ENCODE assay signal across 8 cellular contexts in genomic region chr22:37844904-37845334, GRCh38. TPM values are rescaled to one million over a fixed set of nuclear protein-coding genes. Genes with fewer than 3 reads are reported as not detected.
DNase-seq lines count a peak whose midpoint lies in the region; ATAC-seq and TF ChIP-seq lines count a peak whose summit lies in the region.

No MANE protein-coding gene starts in this region.

- intact Hi-C loops in psoas muscle (cut with DNase I): no loop called here

- peak overlapping the region; percentile 85 for H3K27ac ChIP-seq in psoas muscle

- 90 to 92% (median 91%) methylated on average over 6 of the region's 6 CpGs for WGBS in psoas muscle, 3 donors

- peaks cover 18% of the 10 kb centered on the region for H3K4me1 ChIP-seq in psoas muscle

- TF ChIP-seq CTCF in epithelial cell of proximal tubule (conservative IDR thresholded peaks at IDR 0.05; ENCODE audit: low read depth, low read length): no peak
- no peak for TF ChIP-seq CTCF in psoas muscle (IDR thresholded peaks at IDR 0.05)

- ATAC-seq in psoas muscle: no peak
- ATAC-seq in GM18861 (IDR thresholded peaks at IDR 0.05; ENCODE audit: unreplicated experiment): no peak
- ATAC-seq in GM21825 (IDR thresholded peaks at IDR 0.05; ENCODE audit: unreplicated experiment): no peak

- DNase-seq in ELR (ENCODE audit: low read depth) (peak; percentile 56), epithelial cell of proximal tubule (ENCODE audit: low read depth) (no peak), psoas muscle (no peak), kidney tubule cell (ENCODE audit: low spot score) (no peak), RPMI8226 (no peak)

- no peaks in the 10 kb centered on the region for H3K9me3 ChIP-seq in psoas muscle

- no peaks in the 10 kb centered on the region for H3K27me3 ChIP-seq in psoas muscle (ENCODE audit: insufficient read depth in 3 of 3, low read length in 2 of 3)

- peaks cover 0 to 7% of the 10 kb centered on the region in 2 donors for H3K36me3 ChIP-seq in psoas muscle (ENCODE audit: insufficient read depth in 1 of 2, low read depth in 1 of 2)

- 0 out of 2 replicates have a peak, but pooled peaks have one; percentile 12 for TF ChIP-seq POLR2A in Raji (IDR thresholded peaks at IDR 0.05; ENCODE audit: insufficient read depth, low read depth, low read length)

- peak overlapping the region; percentile 80 for H3K4me3 ChIP-seq in epithelial cell of proximal tubule (ENCODE audit: low read depth, low read length)
- peak overlapping the region; percentile 77 for H3K4me3 ChIP-seq in psoas muscle

RNA-seq across cellular contexts. Expression of gene ANKRD54, which starts 0.8 kb away (rescaled TPM):
- total RNA-seq in epithelial cell of proximal tubule (38.6 and 41.9 TPM in 2 replicates), psoas muscle (10 to 100 TPM; 11.3 to 18.0 (median 12.5) TPM)
- polyA plus RNA-seq in psoas muscle: 10 to 100 TPM; 12.0 to 37.2 (median 13.9) TPM

RNA-seq across cellular contexts. Expression of gene EIF3L, which starts 4.3 kb away (rescaled TPM):
- 333 and 418 TPM in 2 replicates for total RNA-seq in epithelial cell of proximal tubule
- 100 to 1,000 TPM; 369 to 483 (median 441) TPM for total RNA-seq in psoas muscle
- 100 to 1,000 TPM; 265 to 327 (median 310) TPM for polyA plus RNA-seq in psoas muscle

RNA-seq across cellular contexts. Expression of gene GALR3, which starts 21.7 kb away (rescaled TPM):
- not detected in 2 replicates for total RNA-seq in epithelial cell of proximal tubule
- total RNA-seq in psoas muscle: under 1 TPM in 1 of 4 donors, not detected in 3; 0.32 TPM
- under 1 TPM in 1 of 3 donors, not detected in 2; 0.04 TPM for polyA plus RNA-seq in psoas muscle

RNA-seq across cellular contexts. Expression of gene GCAT, which starts 37.2 kb away (rescaled TPM):
- 29.1 and 36.0 TPM in 2 replicates for total RNA-seq in epithelial cell of proximal tubule
- total RNA-seq in psoas muscle: 10 to 100 TPM in 1 of 4 donors, 1 to 10 TPM in 3; 7.7 to 19.2 (median 9.3) TPM
- polyA plus RNA-seq in psoas muscle: 1 to 10 TPM; 5.4 to 8.3 (median 7.8) TPM
